ENCODE assay signal across 10 cellular contexts in genomic region chr16:15855704-15856003, GRCh38. TPM values are rescaled to one million over a fixed set of nuclear protein-coding genes. Genes with fewer than 3 reads are reported as not detected.
DNase-seq lines count a peak whose midpoint lies in the region; ATAC-seq and TF ChIP-seq lines count a peak whose summit lies in the region.
"Had no signal": no experiment of that assay in that cellular context is flagged by ENCODE, and none has a peak within 500 bp of the region (broad histone marks: within the 10 kb centered on the region; RNA-seq: fewer than 3 reads in every experiment).

No MANE protein-coding gene starts in this region.

- ATAC-seq in HG02798 (IDR thresholded peaks at IDR 0.05; ENCODE audit: poor library complexity, unreplicated experiment) (peak; percentile 82), upper lobe of left lung (ENCODE audit: low FRiP score in 2 of 2) (no peak)
- ATAC-seq: natural killer cell treated with Interleukin-12 subunit alpha and Interleukin-12 subunit beta and Interleukin-15 and Interleukin-18, amount 100 ng/mL, for 72 hours had no signal

- H3K36me3 ChIP-seq in upper lobe of left lung: no peaks in the 10 kb centered on the region

- DNase-seq in GM19240 (ENCODE audit: insufficient read length, low spot score): peak; percentile 68
- peak; percentile 42 for DNase-seq in RPMI8226
- DNase-seq in upper lobe of left lung: no peak
- DNase-seq in NCI-H510A (lab: John Stamatoyannopoulos, UW): no peak
- DNase-seq in activated CD4-positive, alpha-beta T cell treated with anti-CD3 and anti-CD28 coated beads, Interleukin-2, amount 50 U/mL, for 4 hours: no peak
- DNase-seq in GDM1 (lab: John Stamatoyannopoulos, UW): no peak
- DNase-seq: NCI-H82 had no signal

- peaks cover 0 to 19% (median 9%) of the 10 kb centered on the region in 4 donors for H3K27me3 ChIP-seq in upper lobe of left lung

- WGBS in upper lobe of left lung, 2 donors: 24 to 29% methylated on average over 5 of the region's 5 CpGs

- no peak overlapping the region for H3K27ac ChIP-seq in upper lobe of left lung

- no peak for TF ChIP-seq CTCF in upper lobe of left lung (IDR thresholded peaks at IDR 0.05)

- H3K4me3 ChIP-seq in upper lobe of left lung: peak overlapping the region in 3 of 4 donors; percentile 46 to 50 (median 49)

- no peaks in the 10 kb centered on the region for H3K9me3 ChIP-seq in upper lobe of left lung

- peaks cover 17 to 28% (median 19%) of the 10 kb centered on the region in 4 donors for H3K4me1 ChIP-seq in upper lobe of left lung

- no peak for TF ChIP-seq EP300 in upper lobe of left lung (IDR thresholded peaks at IDR 0.05)

- TF ChIP-seq POLR2A in upper lobe of left lung (IDR thresholded peaks at IDR 0.05): no peak

RNA-seq across cellular contexts. Expression of gene MYH11, which starts 1.2 kb away (rescaled TPM):
- total RNA-seq in upper lobe of left lung: 100 to 1,000 TPM in 2 of 6 donors, 10 to 100 TPM in 4; 33.6 to 224 (median 87.4) TPM
- total RNA-seq: HT-29; natural killer cell treated with Interleukin-12 subunit alpha and Interleukin-12 subunit beta and Interleukin-15 and Interleukin-18, amount 100 ng/mL, for 72 hours had no signal

RNA-seq across cellular contexts. Expression of gene CEP20, which starts 32.7 kb away (rescaled TPM):
- 10 to 100 TPM in 5 of 6 donors, 1 to 10 TPM in 1; 7.7 to 45.2 (median 28.5) TPM for total RNA-seq in upper lobe of left lung

Comparison
In these comparisons a context has a peak if more than half of its experiments do, and no peak if none do; other contexts are left out.
1. DNase-seq: peak in GM19240 (single experiment) and RPMI8226 (single experiment); none in upper lobe of left lung (0 of 2), NCI-H510A (single experiment), activated CD4-positive, alpha-beta T cell treated with anti-CD3 and anti-CD28 coated beads, Interleukin-2, amount 50 U/mL, for 4 hours (0 of 2) and GDM1 (single experiment).